9 cellular contexts compared by ENCODE assay signal in the genomic region with DNA sequence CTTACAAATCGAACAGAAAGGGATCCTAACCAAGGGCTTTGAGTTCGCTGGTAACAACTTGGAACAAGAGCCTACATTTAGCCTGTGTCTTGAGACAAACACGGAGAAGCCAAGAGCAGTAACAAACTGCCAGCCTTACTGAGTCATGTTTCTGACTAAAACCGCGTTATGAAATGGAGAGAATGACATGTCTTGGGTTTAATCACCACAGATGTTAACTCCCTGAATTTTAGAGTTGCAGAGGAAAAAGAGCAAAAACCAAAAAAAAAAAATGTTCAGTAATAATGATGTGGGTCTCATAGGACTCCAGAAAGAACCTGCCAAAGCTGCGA. TPM values are rescaled to one million over a fixed set of nuclear protein-coding genes. Genes with fewer than 3 reads are reported as not detected.
DNase-seq lines count a peak whose midpoint lies in the region; ATAC-seq, FAIRE-seq and TF ChIP-seq lines count a peak whose summit lies in the region.
"Had no signal": no experiment of that assay in that cellular context is flagged by ENCODE, and none has a peak within 500 bp of the region (broad histone marks: within the 10 kb centered on the region; RNA-seq: fewer than 3 reads in every experiment).

No MANE protein-coding gene starts in this region.

- TF ChIP-seq EP300 in H1 (IDR thresholded peaks at IDR 0.05; ENCODE audit: borderline replicate concordance in 1 of 2, low read depth in 2 of 2, low read length in 2 of 2), result no peak
- no peak for TF ChIP-seq EP300 in transverse colon (IDR thresholded peaks at IDR 0.05; ENCODE audit: low read depth)

- TF ChIP-seq RAD21 in H1 (IDR thresholded peaks at IDR 0.05 in 1 of 2, conservative IDR thresholded peaks at IDR 0.05 in 1 of 2; ENCODE audit: low read depth in 2 of 2, low read length in 2 of 2), result no peak

- CTCF ChIA-PET in H1 (lab: Charles Lee; ENCODE audit: partially characterized antibody), result no interaction called here

- H3K9ac ChIP-seq in H1 (replicated peaks in 1 of 4; ENCODE audit: extremely low read depth in 1 of 4, low read depth in 3 of 4, low read length in 3 of 4), result peak overlapping the region in 3 of 4 experiments; percentile 89 to 99 (median 96); a peak in 6 of 7 replicates

- H3K9me3 ChIP-seq in H1 (ENCODE audit: insufficient read depth in 2 of 2, low read depth in 1 of 2, low read length in 1 of 2), result peaks cover 0 to 9% of the 10 kb centered on the region in 2 experiments; a peak in 2 of 4 replicates
- H3K9me3 ChIP-seq in mucosa of descending colon, result no peaks in the 10 kb centered on the region
- no peaks in the 10 kb centered on the region for H3K9me3 ChIP-seq in transverse colon

- H3K18ac ChIP-seq in H1 (ENCODE audit: extremely low read depth, low read length), result no peak overlapping the region

- no peak overlapping the region for H2BK120ac ChIP-seq in H1 (replicated peaks; ENCODE audit: low read depth, low read length)

- H3K4me1 ChIP-seq in H1 (replicated peaks in 1 of 4; ENCODE audit: control insufficient read depth in 3 of 4, insufficient read depth in 4 of 4, low read length in 3 of 4), result peaks cover 2 to 5% (median 2%) of the 10 kb centered on the region in 4 experiments; a peak in 3 of 7 replicates
- peaks cover 10% of the 10 kb centered on the region for H3K4me1 ChIP-seq in mucosa of descending colon (ENCODE audit: low read depth)
- H3K4me1 ChIP-seq in transverse colon, result peaks cover 8 to 49% (median 24%) of the 10 kb centered on the region in 4 donors

- no peak overlapping the region for H3K23ac ChIP-seq in H1 (ENCODE audit: insufficient read length)

- H3K27me3 Mint-ChIP-seq in CD14-positive monocyte (ENCODE audit: low read depth in 3 of 3), result peaks cover 0 to 4% (median 1%) of the 10 kb centered on the region in 3 donors
- H3K27me3 Mint-ChIP-seq in T-helper 2 cell treated with Interferon-gamma antibody and Interleukin-4, amounts not matched to agents 5 μg/mL and 100 μg/mL, for 36 hours (ENCODE audit: low read depth), result no peaks in the 10 kb centered on the region

- H2AFZ ChIP-seq in H1 (ENCODE audit: low read length), result 0 out of 2 replicates have a peak overlapping the region, but pooled peaks have one; percentile 36

- no peak overlapping the region for H4K5ac ChIP-seq in H1 (ENCODE audit: insufficient read length, low read depth, low read length)

- POLR2A ChIA-PET in H1 (lab: Charles Lee; ENCODE audit: partially characterized antibody), result no interaction called here

- 0 out of 2 replicates have a peak overlapping the region, but pooled peaks have one; percentile 60 for H2BK12ac ChIP-seq in H1 (ENCODE audit: low read depth, low read length)

- H2BK15ac ChIP-seq in H1 (ENCODE audit: low read length), result no peak overlapping the region

- intact Hi-C loops in CD14-positive monocyte (cut with micrococcal nuclease) (loop anchor here (5.0 to 10.0 kb wide), 3 partner anchors 56 to 126 kb away; a partner anchor contains a TSS), mucosa of descending colon (cut with DNase I, micrococcal nuclease) (no loop called here), transverse colon (cut with DNase I; ENCODE audit: low total_unique reads) (loop anchor here (5.0 kb wide), 1 partner anchor 61 kb away; a partner anchor contains a TSS)

- H2BK5ac ChIP-seq in H1 (ENCODE audit: low read depth, low read length), result no peak overlapping the region

- H3K4me3 ChIP-seq in H1 (ENCODE audit: extremely low read depth in 1 of 4, insufficient read depth in 2 of 4, low read depth in 3 of 4, low read length in 4 of 4) (peak overlapping the region; percentile 92 to 97 (median 97)), mucosa of descending colon (peak overlapping the region; percentile 58), transverse colon (peak overlapping the region; percentile 74 to 99 (median 90))

- peak overlapping the region; percentile 94 to 97 for H3K4me3 Mint-ChIP-seq in CD14-positive monocyte
- H3K4me3 Mint-ChIP-seq in T-helper 2 cell treated with Interferon-gamma antibody and Interleukin-4, amounts not matched to agents 5 μg/mL and 100 μg/mL, for 36 hours, result peak overlapping the region; percentile 90

- ATAC-seq in GM19395 (IDR thresholded peaks at IDR 0.05; ENCODE audit: unreplicated experiment), result peak; percentile 40
- peak; percentile 27 for ATAC-seq in HG03520 (IDR thresholded peaks at IDR 0.05; ENCODE audit: unreplicated experiment)
- ATAC-seq in mucosa of descending colon, result peak; percentile 29

- H3K36me3 ChIP-seq in H1 (ENCODE audit: control insufficient read depth in 2 of 4, insufficient read depth in 4 of 4, low read length in 3 of 4) (no peaks in the 10 kb centered on the region), mucosa of descending colon (ENCODE audit: low read depth) (no peaks in the 10 kb centered on the region), transverse colon (no peaks in the 10 kb centered on the region)

- FAIRE-seq in H1 (lab: Jason Lieb, UNC), result no peak
- FAIRE-seq: TTC549 had no signal

- no peak overlapping the region for H3K14ac ChIP-seq in H1 (ENCODE audit: insufficient read length)

- H3K4me1 Mint-ChIP-seq in CD14-positive monocyte, result peaks cover 59% of the 10 kb centered on the region
- H3K4me1 Mint-ChIP-seq in T-helper 2 cell treated with Interferon-gamma antibody and Interleukin-4, amounts not matched to agents 5 μg/mL and 100 μg/mL, for 36 hours (ENCODE audit: low read depth), result peaks cover 52% of the 10 kb centered on the region

- H2AK5ac ChIP-seq in H1 (ENCODE audit: low read depth, low read length), result no peak overlapping the region

- no peak overlapping the region for H2BK20ac ChIP-seq in H1 (ENCODE audit: low read length)

- TF ChIP-seq CTCF in CD14-positive monocyte (IDR thresholded peaks at IDR 0.05) (no peak), H1 (IDR thresholded peaks at IDR 0.05; ENCODE audit: control extremely low read depth in 1 of 3, insufficient read depth in 1 of 3, low read depth in 1 of 3, low read length in 3 of 3) (no peak), mucosa of descending colon (IDR thresholded peaks at IDR 0.05) (no peak), transverse colon (IDR thresholded peaks at IDR 0.05) (no peak)

- peaks cover 3 to 52% of the 10 kb centered on the region in 2 experiments; a peak in 2 of 4 replicates for H3K79me2 ChIP-seq in H1 (ENCODE audit: control insufficient read depth in 1 of 2, insufficient read depth in 2 of 2, low read length in 2 of 2)

- peaks cover 0 to 2% (median 0%) of the 10 kb centered on the region in 7 donors for H3K9me3 Mint-ChIP-seq in CD14-positive monocyte
- H3K9me3 Mint-ChIP-seq in T-helper 2 cell treated with Interferon-gamma antibody and Interleukin-4, amounts not matched to agents 5 μg/mL and 100 μg/mL, for 36 hours, result no peaks in the 10 kb centered on the region

- no peaks in the 10 kb centered on the region for H3K27me3 ChIP-seq in H1 (replicated peaks in 1 of 4; ENCODE audit: control insufficient read depth in 3 of 4, extremely low read depth in 1 of 4, insufficient read depth in 3 of 4, low read length in 3 of 4)
- H3K27me3 ChIP-seq in transverse colon, result no peaks in the 10 kb centered on the region

- peaks cover 0 to 5% of the 10 kb centered on the region in 2 donors for H3K36me3 Mint-ChIP-seq in CD14-positive monocyte
- H3K36me3 Mint-ChIP-seq in T-helper 2 cell treated with Interferon-gamma antibody and Interleukin-4, amounts not matched to agents 5 μg/mL and 100 μg/mL, for 36 hours (ENCODE audit: low read depth), result peaks cover 12% of the 10 kb centered on the region

- DNase-seq in CD14-positive monocyte (ENCODE audit: low spot score) (no peak), H1 (ENCODE audit: low read depth in 1 of 2, low spot score in 2 of 2) (no peak), mucosa of descending colon (no peak), transverse colon (no peak), NCI-H1092 treated with DMSO at 0.1 percent for 48 hours (lab: John Stamatoyannopoulos, UW) (no peak)
- peak; percentile 69 for DNase-seq in T-helper 2 cell treated with Interferon-gamma antibody and Interleukin-4, amounts not matched to agents 5 μg/mL and 100 μg/mL, for 36 hours (ENCODE audit: low spot score)

- H3K4ac ChIP-seq in H1 (replicated peaks; ENCODE audit: insufficient read length, low read depth, low read length), result no peak overlapping the region

- peak overlapping the region; percentile 96 to 99 (median 97) for H3K27ac Mint-ChIP-seq in CD14-positive monocyte
- H3K27ac Mint-ChIP-seq in T-helper 2 cell treated with Interferon-gamma antibody and Interleukin-4, amounts not matched to agents 5 μg/mL and 100 μg/mL, for 36 hours, result peak overlapping the region; percentile 96

- no peak overlapping the region for H4K91ac ChIP-seq in H1 (replicated peaks; ENCODE audit: insufficient read length, low read length)

- 36% methylated on average over 6 of the region's 6 CpGs; no CpG with 5 or more reads in 1 of the 2 experiments for WGBS in H1 (ENCODE audit: extremely low coverage in 1 of 2, insufficient coverage in 1 of 2, insufficient read length in 1 of 2, insufficient replicate concordance in 2 of 2, low coverage in 1 of 2, low lambda C conversion rate in 2 of 2, missing lambda C conversion rate in 1 of 2), 2 experiments
- WGBS in transverse colon (ENCODE audit: low coverage in 1 of 2), 2 donors, result 4 to 6% methylated on average over 6 of the region's 6 CpGs

- H4K8ac ChIP-seq in H1 (ENCODE audit: extremely low read depth, insufficient read depth, low read length), result no peak overlapping the region

- H3K4me2 ChIP-seq in H1 (ENCODE audit: insufficient read depth in 1 of 2, low read depth in 2 of 2, low read length in 2 of 2), result peak overlapping the region; percentile 91 to 93

- H3K79me1 ChIP-seq in H1 (ENCODE audit: low read depth, low read length), result peaks cover 5% of the 10 kb centered on the region

- in situ Hi-C loops in transverse colon (cut with MboI; ENCODE audit: low pct_ligation_motif_present in 1 of 4, low pct_unique_long_range_greater_than_20kb in 1 of 4, low sequenced_read_pairs in 3 of 4), result no loop called here

- H4K20me1 ChIP-seq in H1 (replicated peaks in 1 of 2; ENCODE audit: control insufficient read depth in 1 of 2, insufficient read depth in 2 of 2, low read length in 2 of 2), result peaks cover 8 to 9% of the 10 kb centered on the region in 2 experiments

- no peak for TF ChIP-seq POLR2A in H1 (IDR thresholded peaks at IDR 0.05; ENCODE audit: control extremely low read depth in 1 of 2, low read depth in 2 of 2, low read length in 2 of 2)
- TF ChIP-seq POLR2A in transverse colon (IDR thresholded peaks at IDR 0.05), result no peak

- H3K27ac ChIP-seq in H1 (ENCODE audit: low read depth, low read length), result no peak overlapping the region
- H3K27ac ChIP-seq in transverse colon, result peak overlapping the region; percentile 96 to 99 (median 98)

- no peak overlapping the region for H3K56ac ChIP-seq in H1 (replicated peaks; ENCODE audit: insufficient read length, low read depth, low read length)

- H3K23me2 ChIP-seq in H1 (ENCODE audit: low read depth, low read length), result no peaks in the 10 kb centered on the region; the same call in 1 of the 2 replicates

RNA-seq across cellular contexts. Expression of a gene that starts 1.0 kb away (rescaled TPM):
- polyA plus RNA-seq in CD14-positive monocyte (10 to 100 TPM; 33.4 to 42.5 TPM), H1 (2011; rRNA removed) (5.7 and 7.0 TPM in 2 replicates)
- 24.4 and 28.6 TPM in 2 replicates for total RNA-seq in H1 (2021; fragmentation: NEBNext Ultra II Directional; extraction: Animal tissue kit (Norgen Biotek cat#: 25700))
- polyA plus RNA-seq in H1 (2011; cell fraction: cytosol; rRNA removed), result 11.3 TPM
- 6.7 TPM for polyA plus RNA-seq in H1 (2011; cell fraction: nucleus; rRNA removed)
- 6.6 to 14.0 TPM (median 8.0 TPM) in 4 replicates for polyA plus RNA-seq in H1 (2012, experiment 1 of 2)
- polyA plus RNA-seq in H1 (2012, experiment 2 of 2), result 0.93 TPM
- polyA plus RNA-seq in H1 (2013, experiment 1 of 2), result 12.1 TPM
- polyA plus RNA-seq in H1 (2013, experiment 2 of 2), result 11.6 TPM
- polyA minus RNA-seq in H1 (2011; rRNA and poly(A)+ RNA removed), result 38.0 and 67.7 TPM in 2 replicates
- polyA minus RNA-seq in H1 (2011; cell fraction: cytosol; rRNA and poly(A)+ RNA removed), result 33.0 TPM
- polyA minus RNA-seq in H1 (2011; cell fraction: nucleus; rRNA and poly(A)+ RNA removed), result 54.7 TPM
- total RNA-seq in mucosa of descending colon (10 to 100 TPM; 20.6 to 29.7 (median 25.0) TPM), transverse colon (10 to 100 TPM in 3 of 4 donors, 1 to 10 TPM in 1; 3.8 to 44.1 (median 31.5) TPM)

RNA-seq across cellular contexts. Expression of a gene that starts 59.0 kb away (rescaled TPM):
- polyA plus RNA-seq in CD14-positive monocyte (10 to 100 TPM; 16.2 to 17.8 TPM), H1 (2011; rRNA removed) (4.8 and 10.2 TPM in 2 replicates)
- total RNA-seq in H1 (2021; fragmentation: NEBNext Ultra II Directional; extraction: Animal tissue kit (Norgen Biotek cat#: 25700)), result 36.8 and 38.1 TPM in 2 replicates
- 14.8 TPM for polyA plus RNA-seq in H1 (2011; cell fraction: cytosol; rRNA removed)
- 4.4 TPM for polyA plus RNA-seq in H1 (2011; cell fraction: nucleus; rRNA removed)
- 16.4 to 23.2 TPM (median 20.9 TPM) in 4 replicates for polyA plus RNA-seq in H1 (2012, experiment 1 of 2)
- polyA plus RNA-seq in H1 (2012, experiment 2 of 2), result 5.7 TPM
- polyA plus RNA-seq in H1 (2013, experiment 1 of 2), result 19.2 TPM
- 18.7 TPM for polyA plus RNA-seq in H1 (2013, experiment 2 of 2)
- 8.6 and 13.6 TPM in 2 replicates for polyA minus RNA-seq in H1 (2011; rRNA and poly(A)+ RNA removed)
- polyA minus RNA-seq in H1 (2011; cell fraction: cytosol; rRNA and poly(A)+ RNA removed), result 9.8 TPM
- 19.8 TPM for polyA minus RNA-seq in H1 (2011; cell fraction: nucleus; rRNA and poly(A)+ RNA removed)
- total RNA-seq in mucosa of descending colon (10 to 100 TPM; 20.4 to 26.5 (median 21.4) TPM), transverse colon (10 to 100 TPM in 3 of 4 donors, 1 to 10 TPM in 1; 4.9 to 35.0 (median 13.7) TPM)

Comparison
In these comparisons a context has a peak if more than half of its experiments do, and no peak if none do; other contexts are left out.
1. intact Hi-C loops: an anchor here in CD14-positive monocyte (5.0 to 10.0 kb wide) and transverse colon (5.0 kb wide); none called in mucosa of descending colon.